Comparison of ENCODE assay signal across 19 cellular contexts in the genomic region with DNA sequence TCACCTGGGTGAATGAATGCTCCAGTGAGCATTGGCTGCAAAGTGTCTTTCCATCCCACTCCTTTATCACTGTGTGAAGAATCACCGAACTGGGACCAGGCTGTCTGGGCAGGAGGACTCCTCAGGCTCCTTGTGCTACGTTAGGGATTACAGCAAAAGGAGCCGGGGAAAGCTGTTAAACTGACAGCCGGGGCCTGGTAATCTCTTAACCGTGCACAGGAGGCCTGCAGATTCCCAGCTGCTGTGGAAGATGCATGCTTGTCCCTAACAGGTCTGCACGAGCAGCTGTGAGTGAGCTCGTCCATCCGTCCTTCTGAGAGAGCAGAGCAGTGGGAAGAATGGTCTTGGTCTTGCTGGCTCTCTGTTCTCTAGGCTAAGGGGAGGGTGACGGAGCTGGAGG.
DNase-seq lines count a peak whose midpoint lies in the region; ATAC-seq and TF ChIP-seq lines count a peak whose summit lies in the region.
"Had no signal": no experiment of that assay in that cellular context is flagged by ENCODE, and none has a peak within 500 bp of the region (broad histone marks: within the 10 kb centered on the region; RNA-seq: fewer than 3 reads in every experiment).

No MANE protein-coding gene starts in this region.

- H3K14ac ChIP-seq in neuronal stem cell (ENCODE audit: low read length): no peak overlapping the region

- no peak overlapping the region for H4K8ac ChIP-seq in neuronal stem cell (ENCODE audit: low read depth, low read length)

- H2BK120ac ChIP-seq in neuronal stem cell (ENCODE audit: low read depth, low read length): no peak overlapping the region

- H2BK5ac ChIP-seq in neuronal stem cell (ENCODE audit: low read length): peak overlapping the region; percentile 67

- H3K9ac ChIP-seq in neuronal stem cell (ENCODE audit: low read depth, low read length, poor library complexity): no peak overlapping the region
- H3K9ac ChIP-seq: BLaER1 treated with 17β-estradiol and CSF1 and Interleukin-3, amounts not matched to agents 10 nM and 100 nM had no signal

- H3K27ac ChIP-seq in WERI-Rb-1: peak overlapping the region; percentile 58
- H3K27ac ChIP-seq in neuronal stem cell (replicated peaks; ENCODE audit: low read length): no peak overlapping the region
- no peak overlapping the region for H3K27ac ChIP-seq in upper lobe of left lung
- H3K27ac ChIP-seq: A549; BLaER1 treated with 17β-estradiol and CSF1 and Interleukin-3, amounts not matched to agents 10 nM and 100 nM had no signal

- peak overlapping the region; percentile 46 for H2AK5ac ChIP-seq in neuronal stem cell (ENCODE audit: low read depth, low read length)

- H3K4me2 ChIP-seq in neuronal stem cell (ENCODE audit: insufficient read depth, low read length, poor library complexity, severe bottlenecking): no peak overlapping the region
- H3K4me2 ChIP-seq: A549; BLaER1 treated with 17β-estradiol and CSF1 and Interleukin-3, amounts not matched to agents 10 nM and 100 nM had no signal

- H3K9me3 ChIP-seq in WERI-Rb-1 (ENCODE audit: severe bottlenecking) (no peaks in the 10 kb centered on the region), neuronal stem cell (replicated peaks in 1 of 2; ENCODE audit: control insufficient read depth in 2 of 2, insufficient read depth in 1 of 2, low read depth in 1 of 2, low read length in 2 of 2) (no peaks in the 10 kb centered on the region), upper lobe of left lung (peaks cover 0 to 12% (median 6%) of the 10 kb centered on the region in 4 donors)
- H3K9me3 ChIP-seq: A549, BE2C had no signal

- no peak overlapping the region for H2BK15ac ChIP-seq in neuronal stem cell (ENCODE audit: low read length)

- no peak overlapping the region for H4K91ac ChIP-seq in neuronal stem cell (ENCODE audit: low read depth, low read length, poor library complexity)

- ATAC-seq in upper lobe of left lung (ENCODE audit: low FRiP score in 2 of 2): no peak

- H3K4me3 ChIP-seq in WERI-Rb-1 (ENCODE audit: low read depth, low read length) (no peak overlapping the region), neuronal stem cell (ENCODE audit: low read length in 2 of 2) (no peak overlapping the region), upper lobe of left lung (no peak overlapping the region)
- H3K4me3 ChIP-seq: A549; BLaER1 treated with 17β-estradiol and CSF1 and Interleukin-3, amounts not matched to agents 10 nM and 100 nM had no signal

- no peak overlapping the region for H3K23ac ChIP-seq in neuronal stem cell (ENCODE audit: low read depth, low read length, poor library complexity)

- no CpG with 5 or more reads among the region's 9 CpGs for WGBS in neuronal stem cell (ENCODE audit: extremely low coverage in 2 of 2, insufficient read length in 2 of 2, insufficient replicate concordance in 1 of 2), 2 donors
- 65 to 100% methylated on average over 1 to 9 of the region's 9 CpGs for WGBS in upper lobe of left lung, 2 donors

- no peak overlapping the region for H2BK12ac ChIP-seq in neuronal stem cell (ENCODE audit: low read length)

- TF ChIP-seq CTCF in WERI-Rb-1 (IDR thresholded peaks at IDR 0.05; ENCODE audit: low read depth, low read length) (no peak), upper lobe of left lung (IDR thresholded peaks at IDR 0.05) (no peak)

- H3K18ac ChIP-seq in neuronal stem cell (ENCODE audit: low read length): peak overlapping the region; percentile 48

- H2AFZ ChIP-seq in neuronal stem cell (ENCODE audit: low read length): no peak overlapping the region

- no peak for TF ChIP-seq POLR2A in upper lobe of left lung (IDR thresholded peaks at IDR 0.05)

- H3K4me1 ChIP-seq in neuronal stem cell (ENCODE audit: control insufficient read depth in 2 of 2, insufficient read depth in 1 of 2, low read depth in 1 of 2, low read length in 2 of 2) (peaks cover 0 to 13% of the 10 kb centered on the region in 2 donors), upper lobe of left lung (no peaks in the 10 kb centered on the region)
- H3K4me1 ChIP-seq: A549; BE2C; BLaER1 treated with 17β-estradiol and CSF1 and Interleukin-3, amounts not matched to agents 10 nM and 100 nM had no signal

- no peak for TF ChIP-seq EP300 in upper lobe of left lung (IDR thresholded peaks at IDR 0.05)

- no peak overlapping the region for H3K4ac ChIP-seq in neuronal stem cell (ENCODE audit: low read length)

- DNase-seq in NCI-H524 treated with DMSO at 0.1 percent for 48 hours (lab: John Stamatoyannopoulos, UW): peak; percentile 55
- peak; percentile 78 for DNase-seq in WERI-Rb-1
- peak; percentile 47 for DNase-seq in left kidney (ENCODE audit: low read depth, low spot score)
- no peak for DNase-seq in neuronal stem cell (ENCODE audit: low spot score)
- no peak for DNase-seq in upper lobe of left lung
- DNase-seq in DMS153 treated with DMSO at 0.1 percent for 48 hours (lab: John Stamatoyannopoulos, UW; ENCODE audit: unreplicated experiment): no peak
- DNase-seq in NK-92 (lab: John Stamatoyannopoulos, UW; ENCODE audit: unreplicated experiment): no peak
- DNase-seq: 8988T; ACHN; AML-193; BE2C; Calu3; CD4-positive, alpha-beta memory T cell; COR-L47; DND-41; H7; HCEC 1CT had no signal

- H3K36me3 ChIP-seq in WERI-Rb-1 (no peaks in the 10 kb centered on the region), neuronal stem cell (replicated peaks in 1 of 2; ENCODE audit: control insufficient read depth in 2 of 2, insufficient read depth in 2 of 2, low read length in 2 of 2) (no peaks in the 10 kb centered on the region), upper lobe of left lung (no peaks in the 10 kb centered on the region)
- H3K36me3 ChIP-seq: BE2C; BLaER1 treated with 17β-estradiol and CSF1 and Interleukin-3, amounts not matched to agents 10 nM and 100 nM had no signal

- H3K79me1 ChIP-seq in neuronal stem cell (ENCODE audit: low read depth, low read length): peaks cover 6% of the 10 kb centered on the region

- H3K27me3 ChIP-seq in WERI-Rb-1 (ENCODE audit: insufficient read depth, low read depth, severe bottlenecking): no peaks in the 10 kb centered on the region
- H3K27me3 ChIP-seq in neuronal stem cell (ENCODE audit: control insufficient read depth in 3 of 3, insufficient read depth in 3 of 3, low read depth in 1 of 3, low read length in 3 of 3): no peaks in the 10 kb centered on the region
- no peaks in the 10 kb centered on the region for H3K27me3 ChIP-seq in upper lobe of left lung
- H3K27me3 ChIP-seq: BE2C; BLaER1 treated with 17β-estradiol and CSF1 and Interleukin-3, amounts not matched to agents 10 nM and 100 nM had no signal

Comparison
In these comparisons a context has a peak if more than half of its experiments do, and no peak if none do; other contexts are left out.
1. DNase-seq: peak in NCI-H524 treated with DMSO at 0.1 percent for 48 hours (single experiment), WERI-Rb-1 (single experiment) and left kidney (single experiment); none in neuronal stem cell (single experiment), upper lobe of left lung (0 of 2), DMS153 treated with DMSO at 0.1 percent for 48 hours (single experiment) and NK-92 (single experiment).